Comparison of ENCODE assay signal across 15 cellular contexts in the genomic region with DNA sequence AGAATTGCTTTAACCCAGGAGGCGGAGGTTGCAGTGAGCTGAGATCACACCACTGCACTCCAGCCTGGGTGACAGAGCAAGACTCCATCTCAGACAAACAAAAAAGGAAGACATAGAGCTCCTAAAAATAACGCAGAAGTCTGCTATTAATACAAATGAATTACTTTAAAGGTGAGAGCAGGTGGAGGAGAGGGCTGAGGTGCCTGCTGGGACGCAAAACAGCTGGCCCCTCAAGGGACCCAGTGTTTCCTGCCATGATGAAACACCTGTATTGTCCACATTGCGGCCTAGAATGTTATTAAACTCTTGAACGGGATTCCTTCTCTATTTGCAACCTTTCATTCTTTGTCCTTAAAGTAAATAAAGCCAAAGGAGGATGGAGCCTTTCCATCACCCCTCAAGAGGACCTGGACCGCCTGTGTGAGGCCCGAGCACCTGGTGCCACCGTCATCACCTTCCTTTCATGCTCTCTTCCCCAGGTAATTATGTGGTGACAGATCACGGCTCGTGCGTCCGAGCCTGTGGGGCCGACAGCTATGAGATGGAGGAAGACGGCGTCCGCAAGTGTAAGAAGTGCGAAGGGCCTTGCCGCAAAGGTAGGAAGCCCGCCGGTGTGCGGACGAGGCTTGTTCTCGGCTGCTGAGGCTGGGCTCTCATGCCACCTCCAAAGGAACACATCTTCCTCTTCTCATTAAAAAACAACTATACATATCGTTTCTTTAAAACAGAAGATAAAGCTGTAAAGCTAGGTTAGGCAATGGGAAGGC.
"Had no signal": no experiment of that assay in that cellular context is flagged by ENCODE, and none has a peak within 500 bp of the region (broad histone marks: within the 10 kb centered on the region; RNA-seq: fewer than 3 reads in every experiment).

No MANE protein-coding gene starts in this region.

- H3K27me3 Mint-ChIP-seq: type B pancreatic cell had no signal

- H3K4me1 Mint-ChIP-seq: activated naive CD4-positive, alpha-beta T cell treated with anti-CD3 and anti-CD28 coated beads, Interleukin-2, amount 10 ng/mL, durations not matched to agents 7 days and 5 days had no signal

- H3K27ac ChIP-seq: adrenal gland, hepatocyte, suprapubic skin had no signal

- H3K4me3 Mint-ChIP-seq: activated naive CD4-positive, alpha-beta T cell treated with anti-CD3 and anti-CD28 coated beads, Interleukin-2, amount 10 ng/mL, durations not matched to agents 7 days and 5 days; nephron progenitor cell; type B pancreatic cell had no signal

- H3K4me3 ChIP-seq: adrenal gland, gastroesophageal sphincter, hepatocyte, suprapubic skin had no signal

- H3K27ac Mint-ChIP-seq: activated naive CD4-positive, alpha-beta T cell treated with anti-CD3 and anti-CD28 coated beads, Interleukin-2, amount 10 ng/mL, durations not matched to agents 7 days and 5 days; activated T-helper 2 cell treated with anti-CD3 and anti-CD28 coated beads, Interferon-gamma antibody, Interleukin-2, Interleukin-4, amounts not matched to agents 10 μg/mL and 5 μg/mL and 100 μg/mL, durations not matched to agents 14 hours and 24 hours and 36 hours; nephron progenitor cell had no signal

- H3K27me3 ChIP-seq: adrenal gland, gastroesophageal sphincter, hepatocyte, suprapubic skin had no signal

- H3K4me1 ChIP-seq: adrenal gland, gastroesophageal sphincter, suprapubic skin had no signal

- H3K36me3 Mint-ChIP-seq: activated naive CD4-positive, alpha-beta T cell treated with anti-CD3 and anti-CD28 coated beads, Interleukin-2, amount 10 ng/mL, durations not matched to agents 7 days and 5 days had no signal

- H3K9me3 ChIP-seq: adrenal gland, gastroesophageal sphincter, suprapubic skin had no signal

- H3K9me3 Mint-ChIP-seq: activated naive CD4-positive, alpha-beta T cell treated with anti-CD3 and anti-CD28 coated beads, Interleukin-2, amount 10 ng/mL, durations not matched to agents 7 days and 5 days; activated T-helper 2 cell treated with anti-CD3 and anti-CD28 coated beads, Interferon-gamma antibody, Interleukin-2, Interleukin-4, amounts not matched to agents 10 μg/mL and 5 μg/mL and 100 μg/mL, durations not matched to agents 14 hours and 24 hours and 36 hours; nephron progenitor cell; type B pancreatic cell had no signal

- DNase-seq: activated CD4-positive, alpha-beta T cell treated with anti-CD3 and anti-CD28 coated beads, Interleukin-2, amount 50 U/mL, for 1 hour; activated naive CD4-positive, alpha-beta T cell treated with anti-CD3 and anti-CD28 coated beads, Interleukin-2, amount 10 ng/mL, durations not matched to agents 7 days and 5 days; activated T-cell treated with anti-CD3 and anti-CD28 coated beads for 4 hours; adrenal gland; central memory CD4-positive, alpha-beta T cell; effector memory CD4-positive, alpha-beta T cell; kidney; nephron progenitor cell; stimulated activated CD4-positive, alpha-beta T cell treated with anti-CD3 and anti-CD28 coated beads, Interleukin-2, amount 100 ng/mL, for 48 hours; stimulated activated naive CD8-positive, alpha-beta T cell treated with anti-CD3 and anti-CD28 coated beads, Interleukin-15, Interleukin-2, amounts not matched to agents 100 U/mL and 50 U/mL, for 24 hours had no signal

- ATAC-seq: gastroesophageal sphincter; stimulated activated naive CD8-positive, alpha-beta T cell treated with anti-CD3 and anti-CD28 coated beads, Interleukin-15, Interleukin-2, amounts not matched to agents 100 U/mL and 50 U/mL, for 24 hours had no signal
